ENCODE assay signal across 9 cellular contexts in the genomic region with DNA sequence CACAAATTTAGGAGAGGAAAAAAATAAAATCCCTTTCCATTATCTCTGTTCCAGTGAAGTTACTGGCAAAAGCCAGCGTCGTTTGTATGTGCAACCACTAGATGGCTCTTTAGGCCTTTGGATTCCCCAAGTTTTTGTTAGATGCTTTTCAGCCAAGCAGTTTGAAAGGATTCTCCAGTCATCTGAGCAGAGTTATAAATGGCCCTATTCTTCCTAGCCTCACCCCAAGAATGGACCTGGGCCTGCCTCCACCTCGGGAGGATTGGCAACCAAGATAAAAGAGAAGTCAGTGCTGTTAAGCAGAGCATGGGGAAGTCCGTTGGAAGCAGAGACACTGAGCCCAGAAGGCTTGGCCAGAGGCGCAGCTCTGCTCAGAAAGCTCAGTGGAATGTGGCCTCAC. TPM values are rescaled to one million over a fixed set of nuclear protein-coding genes. Genes with fewer than 3 reads are reported as not detected.
DNase-seq lines count a peak whose midpoint lies in the region; ATAC-seq and TF ChIP-seq lines count a peak whose summit lies in the region.
"Had no signal": no experiment of that assay in that cellular context is flagged by ENCODE, and none has a peak within 500 bp of the region (broad histone marks: within the 10 kb centered on the region; RNA-seq: fewer than 3 reads in every experiment).

No MANE protein-coding gene starts in this region.

- H3K4me3 ChIP-seq in GM23338 (no peak overlapping the region), cardiac muscle cell (no peak overlapping the region), psoas muscle (no peak overlapping the region)

- CTCF ChIA-PET in activated CD8-positive, alpha-beta T cell treated with anti-CD3 and anti-CD28 coated beads, Interleukin-2, amount 10 ng/mL, durations not matched to agents 7 days and 5 days (lab: Charles Lee): interaction anchor here (0.9 to 2.3 kb wide), 16 partner anchors 8 to 1101 kb away, joined by 3 to 11 read pairs (median 5); a partner anchor contains a TSS

- POLR2A ChIA-PET in activated CD8-positive, alpha-beta T cell treated with anti-CD3 and anti-CD28 coated beads, Interleukin-2, amount 10 ng/mL, durations not matched to agents 7 days and 5 days (lab: Charles Lee): no interaction called here

- intact Hi-C loops in psoas muscle (cut with DNase I): loop anchor here (2.0 to 10.0 kb wide), 4 partner anchors 146 to 1099 kb away; no protein-coding TSS in a partner anchor

- H3F3A ChIP-seq in GM23338 (replicated peaks; ENCODE audit: low read depth): no peaks in the 10 kb centered on the region

- peak; percentile 77 for ATAC-seq in GM23338
- ATAC-seq in activated CD8-positive, alpha-beta T cell treated with anti-CD3 and anti-CD28 coated beads, Interleukin-2, amount 10 ng/mL, durations not matched to agents 7 days and 5 days: no peak
- peak in 3 of 4 donors; percentile 50 to 83 (median 56) for ATAC-seq in psoas muscle

- H3K4me1 Mint-ChIP-seq in GM23338: peaks cover 2% of the 10 kb centered on the region
- no peaks in the 10 kb centered on the region for H3K4me1 Mint-ChIP-seq in activated CD8-positive, alpha-beta T cell treated with anti-CD3 and anti-CD28 coated beads, Interleukin-2, amount 10 ng/mL, durations not matched to agents 7 days and 5 days (ENCODE audit: low read depth)

- no peak overlapping the region for H3K4me2 ChIP-seq in GM23338

- peak; percentile 87 to 91 for TF ChIP-seq CTCF in GM23338 (conservative IDR thresholded peaks at IDR 0.05; ENCODE audit: low read depth in 2 of 2)
- TF ChIP-seq CTCF in cardiac muscle cell (IDR thresholded peaks at IDR 0.05; ENCODE audit: low read depth, low read length): peak; percentile 87
- TF ChIP-seq CTCF in psoas muscle (IDR thresholded peaks at IDR 0.05): peak; percentile 71

- H3K27ac ChIP-seq in GM23338 (ENCODE audit: low read depth) (no peak overlapping the region), cardiac muscle cell (no peak overlapping the region), psoas muscle (no peak overlapping the region)

- H3K79me2 ChIP-seq in GM23338 (replicated peaks; ENCODE audit: insufficient read depth): no peaks in the 10 kb centered on the region

- H3K9me3 Mint-ChIP-seq in GM23338: no peaks in the 10 kb centered on the region
- no peaks in the 10 kb centered on the region for H3K9me3 Mint-ChIP-seq in activated CD8-positive, alpha-beta T cell treated with anti-CD3 and anti-CD28 coated beads, Interleukin-2, amount 10 ng/mL, durations not matched to agents 7 days and 5 days (ENCODE audit: insufficient read depth)
- H3K9me3 Mint-ChIP-seq: CD4-positive, CD25-positive, alpha-beta regulatory T cell had no signal

- no peaks in the 10 kb centered on the region for H4K20me1 ChIP-seq in GM23338 (replicated peaks; ENCODE audit: insufficient read depth)

- H3K4me3 Mint-ChIP-seq in GM23338: no peak overlapping the region
- H3K4me3 Mint-ChIP-seq in activated CD8-positive, alpha-beta T cell treated with anti-CD3 and anti-CD28 coated beads, Interleukin-2, amount 10 ng/mL, durations not matched to agents 7 days and 5 days: no peak overlapping the region
- H3K4me3 Mint-ChIP-seq: CD4-positive, CD25-positive, alpha-beta regulatory T cell had no signal

- H3K27me3 ChIP-seq in GM23338 (ENCODE audit: insufficient read depth) (no peaks in the 10 kb centered on the region), cardiac muscle cell (peaks cover 2% of the 10 kb centered on the region), psoas muscle (ENCODE audit: insufficient read depth in 3 of 3, low read length in 2 of 3) (no peaks in the 10 kb centered on the region)

- 21 to 22% (median 22%) methylated on average over 5 of the region's 5 CpGs for WGBS in psoas muscle, 3 donors

- H2AFZ ChIP-seq in GM23338: peak overlapping the region; percentile 87

- H3K36me3 ChIP-seq in GM23338 (ENCODE audit: insufficient read depth) (no peaks in the 10 kb centered on the region), cardiac muscle cell (no peaks in the 10 kb centered on the region), psoas muscle (ENCODE audit: insufficient read depth in 1 of 2, low read depth in 1 of 2) (no peaks in the 10 kb centered on the region)

- no peaks in the 10 kb centered on the region for H3K36me3 Mint-ChIP-seq in GM23338 (ENCODE audit: low read depth)
- H3K36me3 Mint-ChIP-seq in activated CD8-positive, alpha-beta T cell treated with anti-CD3 and anti-CD28 coated beads, Interleukin-2, amount 10 ng/mL, durations not matched to agents 7 days and 5 days (ENCODE audit: low read depth): no peaks in the 10 kb centered on the region
- H3K36me3 Mint-ChIP-seq: CD4-positive, CD25-positive, alpha-beta regulatory T cell had no signal

- H3K27me3 Mint-ChIP-seq in GM23338 (ENCODE audit: insufficient read depth, low read depth, poor library complexity): no peaks in the 10 kb centered on the region
- peaks cover 3% of the 10 kb centered on the region for H3K27me3 Mint-ChIP-seq in activated CD8-positive, alpha-beta T cell treated with anti-CD3 and anti-CD28 coated beads, Interleukin-2, amount 10 ng/mL, durations not matched to agents 7 days and 5 days (ENCODE audit: low read depth)

- DNase-seq in NCI-H1417 (lab: John Stamatoyannopoulos, UW) (peak; percentile 30 to 73 (median 36)), NCI-H1417 treated with DMSO at 0.1 percent for 48 hours (lab: John Stamatoyannopoulos, UW) (no peak), GM23338 (ENCODE audit: low spot score) (peak; percentile 85), NCI-H1694 treated with DMSO at 0.1 percent for 48 hours (lab: John Stamatoyannopoulos, UW) (peak; percentile 70), cardiac muscle cell (ENCODE audit: low read depth in 1 of 2, low spot score in 1 of 2) (peak; percentile 60 to 70), psoas muscle (no peak), OCI-M2 (lab: John Stamatoyannopoulos, UW; ENCODE audit: unreplicated experiment) (no peak)
- DNase-seq in activated CD8-positive, alpha-beta T cell treated with anti-CD3 and anti-CD28 coated beads, Interleukin-2, amount 10 ng/mL, durations not matched to agents 7 days and 5 days: peak; percentile 44

- H3K9me3 ChIP-seq in cardiac muscle cell (ENCODE audit: low read depth) (no peaks in the 10 kb centered on the region), psoas muscle (no peaks in the 10 kb centered on the region)

- H3K4me1 ChIP-seq in GM23338 (ENCODE audit: insufficient read depth) (no peaks in the 10 kb centered on the region), cardiac muscle cell (ENCODE audit: low read depth) (no peaks in the 10 kb centered on the region), psoas muscle (no peaks in the 10 kb centered on the region)

- H3K27ac Mint-ChIP-seq in GM23338: no peak overlapping the region; the same call in 1 of the 2 replicates
- no peak overlapping the region for H3K27ac Mint-ChIP-seq in activated CD8-positive, alpha-beta T cell treated with anti-CD3 and anti-CD28 coated beads, Interleukin-2, amount 10 ng/mL, durations not matched to agents 7 days and 5 days
- H3K27ac Mint-ChIP-seq: CD4-positive, CD25-positive, alpha-beta regulatory T cell had no signal

- H3K9me2 ChIP-seq in GM23338 (ENCODE audit: insufficient read depth): no peaks in the 10 kb centered on the region

TF ChIP-seq in GM23338, 12 proteins besides CTCF, POLR2A, EP300 and RAD21 (continues in another document):
- TF ChIP-seq EZH2phosphoT487 (IDR thresholded peaks at IDR 0.05; ENCODE audit: unreplicated experiment) (no peak), ZNF114 (CRISPR knock-in tag; IDR thresholded peaks at IDR 0.05) (no peak)

RNA-seq across cellular contexts. Expression of a gene that starts 15.4 kb away (rescaled TPM):
- 0.87 and 1.5 TPM in 2 replicates for total RNA-seq in GM23338 (2014; rRNA removed; shearing (Covaris generic))
- polyA plus RNA-seq in GM23338 (2016; fragmentation: Nextera tagmentation; extraction: Ambion mirVana) (0.23 and 0.36 TPM in 2 replicates), cardiac muscle cell (1.0 and 1.4 TPM in 2 replicates), psoas muscle (under 1 TPM; 0.03 to 0.04 (median 0.03) TPM)
- total RNA-seq in activated CD8-positive, alpha-beta T cell treated with anti-CD3 and anti-CD28 coated beads, Interleukin-2, amount 10 ng/mL, durations not matched to agents 7 days and 5 days: not detected
- total RNA-seq in cardiac muscle cell (0.60 and 0.99 TPM in 2 replicates), psoas muscle (under 1 TPM; 0.06 to 0.14 (median 0.08) TPM)
- total RNA-seq: CD4-positive, CD25-positive, alpha-beta regulatory T cell had no signal
- polyA plus RNA-seq: CD4-positive, CD25-positive, alpha-beta regulatory T cell had no signal

Comparison
In these comparisons a context has a peak if more than half of its experiments do, and no peak if none do; other contexts are left out.
1. DNase-seq: peak in NCI-H1417 (3 of 3), GM23338 (single experiment), NCI-H1694 treated with DMSO at 0.1 percent for 48 hours (single experiment), activated CD8-positive, alpha-beta T cell treated with anti-CD3 and anti-CD28 coated beads, Interleukin-2, amount 10 ng/mL, durations not matched to agents 7 days and 5 days (single experiment) and cardiac muscle cell (2 of 2); none in NCI-H1417 treated with DMSO at 0.1 percent for 48 hours (single experiment), psoas muscle (0 of 2) and OCI-M2 (single experiment).
2. Peak in every context shown above with its lines, with median percentiles within 50 percentile points of each other: CTCF ChIP-seq.